In genomic region chr21:28387220-28387619, GRCh38 we compare ENCODE assay signal across 27 cellular contexts.
"Had no signal": no experiment of that assay in that cellular context is flagged by ENCODE, and none has a peak within 500 bp of the region (broad histone marks: within the 10 kb centered on the region; RNA-seq: fewer than 3 reads in every experiment).

No MANE protein-coding gene starts in this region.

- DNase-seq: activated CD4-positive, alpha-beta T cell treated with anti-CD3 and anti-CD28 coated beads, Interleukin-2, amount 10 ng/mL, durations not matched to agents 24 days and 14 days; activated CD4-positive, alpha-beta T cell treated with anti-CD3 and anti-CD28 coated beads, Interleukin-2, amount 50 U/mL, for 4 hours; activated CD8-positive, alpha-beta T cell treated with anti-CD3 and anti-CD28 coated beads for 36 hours; activated gamma-delta T cell; activated naive CD4-positive, alpha-beta T cell treated with Interleukin-2 at 50 U/mL for 16 hours; activated naive CD8-positive, alpha-beta T cell treated with anti-CD3 and anti-CD28 coated beads, Interleukin-2, amount 10 ng/mL, durations not matched to agents 7 days and 5 days; activated T-cell treated with anti-CD3 and anti-CD28 coated beads, Interleukin-2, amount 50 U/mL, for 24 hours; amygdala; NCI-H1092 treated with DMSO at 0.1 percent for 48 hours; NCI-H146; NCI-H187; NCI-H2029 treated with DMSO at 0.1 percent for 48 hours; NCI-H2107; NCI-H2171; NCI-H510A; NCI-H526; NCI-H748 treated with DMSO at 0.1 percent for 48 hours; NK-92 treated with Interleukin-12 subunit alpha and Interleukin-12 subunit beta, amount 100 ng/mL, for 24 hours; PC-3; Peyer's patch; RPMI8226; SHP77 treated with DMSO at 0.1 percent for 48 hours; SK-N-SH had no signal

- H3K4me3 ChIP-seq: ascending aorta, cardiac muscle cell, Peyer's patch, SJSA1 had no signal

- ATAC-seq: activated CD8-positive, alpha-beta T cell treated with anti-CD3 and anti-CD28 coated beads for 36 hours; PC-3 had no signal

- FAIRE-seq: TTC549 had no signal
